Comparison of ENCODE assay signal across 8 cellular contexts in genomic region chr20:33401042-33401921, GRCh38. TPM values are rescaled to one million over a fixed set of nuclear protein-coding genes. Genes with fewer than 3 reads are reported as not detected.
DNase-seq lines count a peak whose midpoint lies in the region; ATAC-seq lines count a peak whose summit lies in the region.

TSS of gene CDK5RAP1 (minus strand) at chr20:33401519. CDS start at chr20:33397064, 4,455 bp downstream.

- DNase-seq in COR-L47 (lab: John Stamatoyannopoulos, UW), result peak; percentile 87
- peak; percentile 90 for DNase-seq in Jurkat, Clone E6-1 (ENCODE audit: low read depth, low spot score)
- DNase-seq in OCI-M2 (lab: John Stamatoyannopoulos, UW; ENCODE audit: unreplicated experiment), result peak; percentile 59
- DNase-seq in activated T-cell treated with anti-CD3 and anti-CD28 coated beads for 48 hours (ENCODE audit: low read depth), result peak; percentile 78
- DNase-seq in stimulated activated CD8-positive, alpha-beta memory T cell treated with anti-CD3 and anti-CD28 coated beads, Interleukin-4, amount 100 ng/mL, for 24 hours (ENCODE audit: low read depth), result peak; percentile 69

- H3K9me3 ChIP-seq in esophagus (ENCODE audit: control insufficient read depth in 2 of 2, insufficient read depth in 1 of 2, low read depth in 1 of 2, low read length in 1 of 2) (no peaks in the 10 kb centered on the region), mucosa of rectum (ENCODE audit: control insufficient read depth in 2 of 2, low read length in 2 of 2) (no peaks in the 10 kb centered on the region)

- H3K27me3 ChIP-seq in esophagus (ENCODE audit: control insufficient read depth in 1 of 2, insufficient read depth in 2 of 2, low read length in 2 of 2) (no peaks in the 10 kb centered on the region), mucosa of rectum (ENCODE audit: control insufficient read depth in 2 of 2, insufficient read depth in 2 of 2, low read length in 2 of 2) (no peaks in the 10 kb centered on the region)

- 0 to 1% methylated on average over 41 to 47 of the region's 47 CpGs for WGBS in esophagus, 2 donors

- H3K4me1 ChIP-seq in esophagus (ENCODE audit: control insufficient read depth in 2 of 2, insufficient read depth in 2 of 2, low read length in 1 of 2) (peaks cover 2 to 6% of the 10 kb centered on the region in 2 donors), mucosa of rectum (ENCODE audit: control insufficient read depth in 2 of 2, insufficient read depth in 2 of 2, low read length in 2 of 2) (peaks cover 10 to 14% of the 10 kb centered on the region in 2 donors)

- H3K36me3 ChIP-seq in esophagus (ENCODE audit: control insufficient read depth in 2 of 2, insufficient read depth in 2 of 2, low read length in 1 of 2) (no peaks in the 10 kb centered on the region), mucosa of rectum (ENCODE audit: control insufficient read depth in 2 of 2, insufficient read depth in 2 of 2, low read length in 2 of 2) (peaks cover 0 to 2% of the 10 kb centered on the region in 2 donors)

- peak within 1 kb of the TSS; percentile 73 to 91 for H3K9ac ChIP-seq in mucosa of rectum (ENCODE audit: low read depth in 1 of 2, low read length in 2 of 2)

- peak; percentile 76 for ATAC-seq in GM21515 (IDR thresholded peaks at IDR 0.05; ENCODE audit: unreplicated experiment)

- H3K27ac ChIP-seq in esophagus (ENCODE audit: low read depth in 2 of 2, low read length in 1 of 2), result peak within 1 kb of the TSS; percentile 68 to 78
- peak within 1 kb of the TSS in 1 of 2 donors; percentile 16 for H3K27ac ChIP-seq in mucosa of rectum (ENCODE audit: low read depth in 2 of 2, low read length in 2 of 2)

- peak within 1 kb of the TSS; percentile 100 for H3K4me3 ChIP-seq in Jurkat, Clone E6-1 (ENCODE audit: low read length)
- H3K4me3 ChIP-seq in esophagus (ENCODE audit: low read depth in 1 of 2, low read length in 2 of 2), result peak within 1 kb of the TSS; percentile 93 to 100
- peak within 1 kb of the TSS; percentile 96 to 98 for H3K4me3 ChIP-seq in mucosa of rectum (ENCODE audit: low read length in 2 of 2)

RNA-seq across cellular contexts. Expression of gene CDK5RAP1, which starts in this region (rescaled TPM):
- 45.6 TPM for polyA plus RNA-seq in Jurkat, Clone E6-1 (2012; ENCODE audit: insufficient read depth, insufficient read length)
- polyA plus RNA-seq in esophagus, result 10 to 100 TPM; 19.5 to 29.2 TPM
